ENCODE assay signal across 8 cellular contexts in the genomic region with DNA sequence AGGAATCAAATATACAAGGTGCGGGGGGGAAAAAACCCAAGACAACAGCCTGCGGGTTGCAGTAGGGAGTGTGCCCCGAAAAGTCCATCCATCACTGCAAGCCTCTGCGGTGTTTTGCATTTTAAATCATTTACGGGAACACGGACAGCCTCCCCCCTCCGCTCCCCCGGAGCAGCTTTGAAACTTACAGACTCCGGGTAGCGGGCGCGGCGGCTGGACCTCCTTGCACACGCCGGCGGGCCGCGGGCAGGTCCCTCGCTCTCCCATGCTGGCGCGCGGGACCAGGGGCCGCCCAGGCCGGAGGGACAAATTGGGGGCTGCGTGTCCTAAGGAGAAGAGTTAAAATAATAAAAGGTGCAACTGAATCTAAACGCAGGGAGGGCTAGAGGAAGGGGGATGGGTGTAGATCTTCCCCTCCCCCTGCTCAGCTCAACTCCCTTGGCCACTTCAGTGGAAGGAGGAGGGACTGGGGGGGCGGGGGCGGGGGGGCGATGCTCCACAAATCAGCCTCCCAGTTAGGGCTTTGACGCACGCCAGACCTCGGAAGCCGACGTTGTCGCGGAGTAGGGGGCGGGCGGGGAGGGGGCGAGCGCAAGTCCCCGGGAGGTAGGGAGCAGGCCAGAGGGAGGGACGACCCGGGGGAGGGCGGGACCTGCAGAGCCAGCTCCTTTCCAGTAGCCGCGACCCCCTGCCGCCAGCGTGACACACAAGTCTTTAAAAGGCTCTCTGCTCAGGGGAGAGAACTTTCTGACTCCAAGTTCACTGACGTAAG. TPM values are rescaled to one million over a fixed set of nuclear protein-coding genes. Genes with fewer than 3 reads are reported as not detected.
DNase-seq lines count a peak whose midpoint lies in the region; ATAC-seq and TF ChIP-seq lines count a peak whose summit lies in the region.
"Had no signal": no experiment of that assay in that cellular context is flagged by ENCODE, and none has a peak within 500 bp of the region (broad histone marks: within the 10 kb centered on the region; RNA-seq: fewer than 3 reads in every experiment).

A gene (minus strand): TSS at position 349 of the 772 bp plus-strand sequence. CDS start 1,090 bp downstream, outside the sequence.

- H3K27me3 Mint-ChIP-seq in T-cell: peaks cover 44 to 54% of the 10 kb centered on the region in 2 donors
- H3K27me3 Mint-ChIP-seq in nephron progenitor cell (ENCODE audit: low read depth, poor library complexity): peaks cover 8% of the 10 kb centered on the region

- H3K36me3 Mint-ChIP-seq in T-cell (no peaks in the 10 kb centered on the region), nephron progenitor cell (ENCODE audit: low read depth) (peaks cover 15% of the 10 kb centered on the region)

- H3K9me3 Mint-ChIP-seq in T-cell: no peaks in the 10 kb centered on the region
- H3K9me3 Mint-ChIP-seq in nephron progenitor cell: no peaks in the 10 kb centered on the region

- CTCF ChIA-PET in T-cell (lab: Charles Lee): no interaction called here

- H3K4me1 ChIP-seq in foreskin keratinocyte: no peaks in the 10 kb centered on the region
- H3K4me1 ChIP-seq: SJSA1 had no signal

- no peak for DNase-seq in HFF-Myc (ENCODE audit: extremely low read depth, low read depth)
- DNase-seq in T-cell: peak in 2 of 34 experiments; percentile 1 to 6
- DNase-seq in foreskin keratinocyte: no peak
- DNase-seq in nephron progenitor cell: peak; percentile 88
- DNase-seq in amniotic stem cell (lab: John Stamatoyannopoulos, UW): no peak
- DNase-seq in SHP77 treated with DMSO at 0.1 percent for 48 hours (lab: John Stamatoyannopoulos, UW): no peak

- POLR2A ChIA-PET in T-cell (lab: Charles Lee): no interaction called here

- peaks cover 10 to 20% (median 14%) of the 10 kb centered on the region in 3 donors for H3K4me1 Mint-ChIP-seq in T-cell
- H3K4me1 Mint-ChIP-seq in nephron progenitor cell: peaks cover 33% of the 10 kb centered on the region

- TF ChIP-seq CTCF in HFF-Myc (IDR thresholded peaks at IDR 0.05; ENCODE audit: low read depth, low read length, missing control alignments) (no peak), foreskin keratinocyte (conservative IDR thresholded peaks at IDR 0.05) (no peak), nephron progenitor cell (IDR thresholded peaks at IDR 0.05) (no peak)

- H3K27ac Mint-ChIP-seq in T-cell (peak within 1 kb of the TSS in 1 of 2 donors; percentile 8), nephron progenitor cell (peak within 1 kb of the TSS; percentile 23)

- no peak within 1 kb of the TSS for H3K27ac ChIP-seq in foreskin keratinocyte
- H3K27ac ChIP-seq: SJSA1 had no signal

- ATAC-seq in T-cell (replicated peaks in 1 of 4) (peak in 2 of 4 experiments; percentile 19 to 56), foreskin keratinocyte (peak; percentile 46), HG02588 (IDR thresholded peaks at IDR 0.05; ENCODE audit: unreplicated experiment) (no peak)

- peaks cover 34% of the 10 kb centered on the region for H3K27me3 ChIP-seq in foreskin keratinocyte
- H3K27me3 ChIP-seq: SJSA1 had no signal

- H3K4me3 Mint-ChIP-seq in T-cell: peak within 1 kb of the TSS; percentile 39 to 66 (median 53)
- H3K4me3 Mint-ChIP-seq in nephron progenitor cell: peak within 1 kb of the TSS; percentile 83

- H3K4me3 ChIP-seq in HFF-Myc (replicated peaks; ENCODE audit: low read depth, low read length): peak within 1 kb of the TSS; percentile 45
- H3K4me3 ChIP-seq: SJSA1 had no signal

RNA-seq across cellular contexts. Expression of the gene that starts here (rescaled TPM):
- total RNA-seq in T-cell (under 1 TPM in 1 of 5 donors, not detected in 4; 0.41 TPM), foreskin keratinocyte (not detected in 2 replicates)
- polyA plus RNA-seq in foreskin keratinocyte: not detected in 2 replicates
- total RNA-seq: SJSA1 had no signal

Comparison
In these comparisons a context has a peak if more than half of its experiments do, and no peak if none do; other contexts are left out.
1. Peak in ATAC-seq in foreskin keratinocyte; RNA of the gene not detected or under 1 TPM.